ENCODE assay signal across 1 cellular context in the genomic region with DNA sequence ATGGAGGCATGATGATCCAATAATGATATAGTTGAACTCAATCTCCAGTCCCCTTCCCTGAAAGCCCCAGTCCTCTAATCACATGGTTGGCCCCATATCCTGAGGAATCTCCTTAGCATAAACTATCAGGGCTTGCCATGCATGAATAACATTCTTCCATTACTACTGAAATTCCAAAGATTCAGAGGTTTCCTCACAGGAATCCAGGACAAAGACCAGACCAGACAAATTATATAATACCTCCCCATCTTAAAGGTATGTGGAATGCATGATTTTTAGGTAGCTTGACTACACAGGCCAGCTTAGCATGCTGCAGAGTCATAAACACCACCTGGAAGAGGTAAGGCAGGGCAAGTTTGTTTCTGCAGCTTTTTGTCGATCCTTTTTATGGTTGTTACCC.
TF ChIP-seq lines count a peak whose summit lies in the region.

No MANE protein-coding gene starts in this region.

TF ChIP-seq in GM23338, 12 proteins besides CTCF, POLR2A, EP300 and RAD21:
- TF ChIP-seq EZH2 (IDR thresholded peaks at IDR 0.05; ENCODE audit: low read depth, unreplicated experiment) (no peak), JUNB (IDR thresholded peaks at IDR 0.05; ENCODE audit: unreplicated experiment) (no peak), EZH2phosphoT487 (IDR thresholded peaks at IDR 0.05; ENCODE audit: unreplicated experiment) (no peak), ZNF462 (CRISPR knock-in tag; IDR thresholded peaks at IDR 0.05) (no peak)
